ENCODE assay signal across 1 cellular context in genomic region chr17:82346342-82347300, GRCh38.
TF ChIP-seq lines count a peak whose summit lies in the region.

No MANE protein-coding gene starts in this region.

TF ChIP-seq in HepG2, 621 proteins besides CTCF, POLR2A, EP300 and RAD21 (continued from another document and continues in another):
- TF ChIP-seq RXRA (CRISPR knock-in tag; IDR thresholded peaks at IDR 0.05) (peak; percentile 98), ZNF460 (CRISPR knock-in tag; IDR thresholded peaks at IDR 0.05; ENCODE audit: borderline replicate concordance) (no peak; the same call in 1 of the 2 replicates), ZBTB10 (CRISPR knock-in tag; IDR thresholded peaks at IDR 0.05; ENCODE audit: borderline replicate concordance) (peak; percentile 78), ZNF101 (CRISPR knock-in tag; IDR thresholded peaks at IDR 0.05; ENCODE audit: borderline replicate concordance, low read depth) (0 out of 2 replicates have a peak, but pooled peaks have one; percentile 92), NCOA1 (CRISPR knock-in tag; IDR thresholded peaks at IDR 0.05) (0 out of 2 replicates have a peak, but pooled peaks have one; percentile 63), DMTF1 (CRISPR knock-in tag; IDR thresholded peaks at IDR 0.05) (no peak), TCF7 (IDR thresholded peaks at IDR 0.05; ENCODE audit: low read depth) (peak; percentile 75), MLX (CRISPR knock-in tag; IDR thresholded peaks at IDR 0.05) (peak; percentile 97), ETV6 (CRISPR knock-in tag; conservative IDR thresholded peaks at IDR 0.05) (peak; percentile 70; the same call in 1 of the 2 replicates), ZNF160 (CRISPR knock-in tag; IDR thresholded peaks at IDR 0.05) (peak; percentile 86), TMF1 (CRISPR knock-in tag; IDR thresholded peaks at IDR 0.05; ENCODE audit: low read depth) (no peak), ZNF205 (CRISPR knock-in tag; IDR thresholded peaks at IDR 0.05) (peak; percentile 96), MTA1 (CRISPR knock-in tag; IDR thresholded peaks at IDR 0.05; ENCODE audit: borderline replicate concordance) (peak; percentile 93), AHDC1 (CRISPR knock-in tag; IDR thresholded peaks at IDR 0.05; ENCODE audit: borderline replicate concordance) (peak; percentile 77; the same call in 1 of the 2 replicates), CREM (IDR thresholded peaks at IDR 0.05) (peak; percentile 87), CREM (CRISPR knock-in tag; IDR thresholded peaks at IDR 0.05) (no peak), ZNF580 (CRISPR knock-in tag; IDR thresholded peaks at IDR 0.05; ENCODE audit: borderline replicate concordance, low read depth) (peak; percentile 99), PRPF4 (IDR thresholded peaks at IDR 0.05; ENCODE audit: low read depth, low read length, poor library complexity, severe bottlenecking) (no peak), ARNTL (CRISPR knock-in tag; IDR thresholded peaks at IDR 0.05) (peak; percentile 98), SMYD3 (CRISPR knock-in tag; IDR thresholded peaks at IDR 0.05) (peak; percentile 81; the same call in 1 of the 2 replicates), KDM2A (CRISPR knock-in tag; IDR thresholded peaks at IDR 0.05; ENCODE audit: borderline replicate concordance, low read depth) (peak; percentile 73; the same call in 1 of the 2 replicates), GABPB1 (CRISPR knock-in tag; IDR thresholded peaks at IDR 0.05) (peak; percentile 81), ISL2 (CRISPR knock-in tag; IDR thresholded peaks at IDR 0.05) (peak; percentile 95), ZNF263 (CRISPR knock-in tag; IDR thresholded peaks at IDR 0.05) (peak; percentile 57), JARID2 (CRISPR knock-in tag; IDR thresholded peaks at IDR 0.05; ENCODE audit: insufficient replicate concordance) (no peak), ZNF83 (CRISPR knock-in tag; IDR thresholded peaks at IDR 0.05; ENCODE audit: borderline replicate concordance) (peak; percentile 63; the same call in 1 of the 2 replicates), DBP (CRISPR knock-in tag; IDR thresholded peaks at IDR 0.05; ENCODE audit: not compliant biosample characterization) (no peak), ATM (IDR thresholded peaks at IDR 0.05; ENCODE audit: borderline replicate concordance) (no peak), ZNF230 (CRISPR knock-in tag; IDR thresholded peaks at IDR 0.05) (peak; percentile 90), ZBTB26 (CRISPR knock-in tag; IDR thresholded peaks at IDR 0.05; ENCODE audit: borderline replicate concordance) (peak; percentile 76; the same call in 1 of the 2 replicates), SRSF4 (IDR thresholded peaks at IDR 0.05; ENCODE audit: low read depth, low read length, poor library complexity, severe bottlenecking) (no peak), ZBTB37 (CRISPR knock-in tag; IDR thresholded peaks at IDR 0.05) (no peak), KLF12 (CRISPR knock-in tag; IDR thresholded peaks at IDR 0.05; ENCODE audit: borderline replicate concordance) (peak; percentile 92), MEIS1 (CRISPR knock-in tag; IDR thresholded peaks at IDR 0.05; ENCODE audit: borderline replicate concordance) (peak; percentile 97), ATF7-NPFF (CRISPR knock-in tag; IDR thresholded peaks at IDR 0.05; ENCODE audit: low read depth) (0 out of 2 replicates have a peak, but pooled peaks have one; percentile 52), ZNF816 (CRISPR knock-in tag; IDR thresholded peaks at IDR 0.05; ENCODE audit: borderline replicate concordance) (peak; percentile 8), GTF3A (CRISPR knock-in tag; conservative IDR thresholded peaks at IDR 0.05) (peak; percentile 84; the same call in 1 of the 2 replicates), ZNF660 (CRISPR knock-in tag; IDR thresholded peaks at IDR 0.05; ENCODE audit: borderline replicate concordance, low read depth) (no peak), YEATS2 (CRISPR knock-in tag; IDR thresholded peaks at IDR 0.05; ENCODE audit: borderline replicate concordance) (peak; percentile 89; the same call in 1 of the 2 replicates), PAWR (CRISPR knock-in tag; IDR thresholded peaks at IDR 0.05; ENCODE audit: borderline replicate concordance) (no peak), ZNF253 (CRISPR knock-in tag; IDR thresholded peaks at IDR 0.05; ENCODE audit: borderline replicate concordance) (no peak), PPARG (CRISPR knock-in tag; conservative IDR thresholded peaks at IDR 0.05) (peak; percentile 86), NR2F6 (IDR thresholded peaks at IDR 0.05) (peak; percentile 99), NR2F6 (CRISPR knock-in tag; IDR thresholded peaks at IDR 0.05) (peak; percentile 100), EHMT2 (IDR thresholded peaks at IDR 0.05; ENCODE audit: borderline replicate concordance, low read depth, low read length) (no peak), ARHGAP35 (CRISPR knock-in tag; IDR thresholded peaks at IDR 0.05; ENCODE audit: borderline replicate concordance) (no peak; the same call in none of the 2 replicates), ZZZ3 (CRISPR knock-in tag; IDR thresholded peaks at IDR 0.05; ENCODE audit: borderline replicate concordance) (peak; percentile 88; the same call in 1 of the 2 replicates), ATF5 (CRISPR knock-in tag; IDR thresholded peaks at IDR 0.05; ENCODE audit: low read depth) (no peak), IRF2 (CRISPR knock-in tag; IDR thresholded peaks at IDR 0.05) (peak; percentile 99), ATF1 (CRISPR knock-in tag; IDR thresholded peaks at IDR 0.05) (no peak; the same call in 1 of the 2 replicates), MTERF4 (CRISPR knock-in tag; IDR thresholded peaks at IDR 0.05) (0 out of 2 replicates have a peak, but pooled peaks have one; percentile 32)
